Comparison of ENCODE assay signal across 8 cellular contexts in genomic region chr15:75648156-75649000, GRCh38. TPM values are rescaled to one million over a fixed set of nuclear protein-coding genes. Genes with fewer than 3 reads are reported as not detected.
DNase-seq lines count a peak whose midpoint lies in the region; ATAC-seq and TF ChIP-seq lines count a peak whose summit lies in the region.

No MANE protein-coding gene starts in this region.

- peaks cover 0 to 64% of the 10 kb centered on the region in 2 donors for H3K4me1 ChIP-seq in right atrium auricular region
- H3K4me1 ChIP-seq in prostate gland (replicated peaks) = peaks cover 37% of the 10 kb centered on the region

- DNase-seq in activated naive CD4-positive, alpha-beta T cell treated with anti-CD3 and anti-CD28 coated beads, Interleukin-2, amount 50 U/mL, for 16 hours = no peak
- peak; percentile 15 for DNase-seq in activated naive CD8-positive, alpha-beta T cell treated with anti-CD3 and anti-CD28 coated beads, Interleukin-2, amount 50 U/mL, for 24 hours
- no peak for DNase-seq in right atrium auricular region (ENCODE audit: low spot score)
- peak; percentile 31 for DNase-seq in prostate gland (ENCODE audit: low spot score)
- no peak for DNase-seq in LoVo (ENCODE audit: low spot score)
- no peak for DNase-seq in T1000 (lab: John Stamatoyannopoulos, UW)
- DNase-seq in GOT3 (lab: John Stamatoyannopoulos, UW) = no peak

- H3K27me3 ChIP-seq in right atrium auricular region (no peaks in the 10 kb centered on the region), prostate gland (replicated peaks; ENCODE audit: insufficient read depth) (no peaks in the 10 kb centered on the region)

- peaks cover 9% of the 10 kb centered on the region for H3K36me3 ChIP-seq in right atrium auricular region
- no peaks in the 10 kb centered on the region for H3K36me3 ChIP-seq in prostate gland

- no peaks in the 10 kb centered on the region for H3K36me3 Mint-ChIP-seq in activated naive CD4-positive, alpha-beta T cell treated with anti-CD3 and anti-CD28 coated beads, Interleukin-2, amount 50 U/mL, for 24 hours
- no peaks in the 10 kb centered on the region for H3K36me3 Mint-ChIP-seq in activated naive CD8-positive, alpha-beta T cell treated with anti-CD3 and anti-CD28 coated beads, Interleukin-2, amount 50 U/mL, for 24 hours (ENCODE audit: low read depth)

- intact Hi-C loops in prostate gland (cut with DNase I) = loop anchor here (5.0 kb wide), 1 partner anchor 71 kb away; the partner anchor contains the start of gene PTPN9

- peak overlapping the region; percentile 78 for H3K4me3 Mint-ChIP-seq in activated naive CD4-positive, alpha-beta T cell treated with anti-CD3 and anti-CD28 coated beads, Interleukin-2, amount 50 U/mL, for 24 hours
- peak overlapping the region; percentile 83 for H3K4me3 Mint-ChIP-seq in activated naive CD8-positive, alpha-beta T cell treated with anti-CD3 and anti-CD28 coated beads, Interleukin-2, amount 50 U/mL, for 24 hours

- peak overlapping the region; percentile 69 to 73 for H3K4me3 ChIP-seq in right atrium auricular region
- peak overlapping the region; percentile 70 to 77 for H3K4me3 ChIP-seq in prostate gland

- peak overlapping the region; percentile 95 for H3K27ac ChIP-seq in right atrium auricular region
- peak overlapping the region; percentile 92 to 93 for H3K27ac ChIP-seq in prostate gland

- no peaks in the 10 kb centered on the region for H3K9me3 ChIP-seq in right atrium auricular region
- H3K9me3 ChIP-seq in prostate gland = no peaks in the 10 kb centered on the region

- ATAC-seq in activated naive CD8-positive, alpha-beta T cell treated with anti-CD3 and anti-CD28 coated beads, Interleukin-2, amount 50 U/mL, for 24 hours = no peak

- H3K27me3 Mint-ChIP-seq in activated naive CD4-positive, alpha-beta T cell treated with anti-CD3 and anti-CD28 coated beads, Interleukin-2, amount 50 U/mL, for 24 hours = no peaks in the 10 kb centered on the region
- H3K27me3 Mint-ChIP-seq in activated naive CD8-positive, alpha-beta T cell treated with anti-CD3 and anti-CD28 coated beads, Interleukin-2, amount 50 U/mL, for 24 hours = peaks cover 2% of the 10 kb centered on the region

- H3K4me1 Mint-ChIP-seq in activated naive CD4-positive, alpha-beta T cell treated with anti-CD3 and anti-CD28 coated beads, Interleukin-2, amount 50 U/mL, for 24 hours = peaks cover 38% of the 10 kb centered on the region
- peaks cover 37% of the 10 kb centered on the region for H3K4me1 Mint-ChIP-seq in activated naive CD8-positive, alpha-beta T cell treated with anti-CD3 and anti-CD28 coated beads, Interleukin-2, amount 50 U/mL, for 24 hours

- TF ChIP-seq CTCF in right atrium auricular region (IDR thresholded peaks at IDR 0.05) = no peak
- TF ChIP-seq CTCF in prostate gland (IDR thresholded peaks at IDR 0.05) = peak in 1 of 4 experiments; percentile 1

- H3K9me3 Mint-ChIP-seq in activated naive CD4-positive, alpha-beta T cell treated with anti-CD3 and anti-CD28 coated beads, Interleukin-2, amount 50 U/mL, for 24 hours = no peaks in the 10 kb centered on the region
- H3K9me3 Mint-ChIP-seq in activated naive CD8-positive, alpha-beta T cell treated with anti-CD3 and anti-CD28 coated beads, Interleukin-2, amount 50 U/mL, for 24 hours = no peaks in the 10 kb centered on the region

- WGBS in prostate gland = 2% methylated on average over 34 of the region's 34 CpGs

- no peak for TF ChIP-seq POLR2A in prostate gland (IDR thresholded peaks at IDR 0.05)

- H3K27ac Mint-ChIP-seq in activated naive CD4-positive, alpha-beta T cell treated with anti-CD3 and anti-CD28 coated beads, Interleukin-2, amount 50 U/mL, for 24 hours = peak overlapping the region; percentile 51
- no peak overlapping the region for H3K27ac Mint-ChIP-seq in activated naive CD8-positive, alpha-beta T cell treated with anti-CD3 and anti-CD28 coated beads, Interleukin-2, amount 50 U/mL, for 24 hours

RNA-seq across cellular contexts. Expression of gene SNX33, which starts 0.7 kb away (rescaled TPM):
- total RNA-seq in right atrium auricular region = 10 to 100 TPM; 10.3 to 20.5 TPM
- total RNA-seq in prostate gland = 10 to 100 TPM; 23.6 to 25.6 TPM

RNA-seq across cellular contexts. Expression of gene IMP3, which starts 8.4 kb away (rescaled TPM):
- total RNA-seq in right atrium auricular region (100 to 1,000 TPM in 1 of 2 donors, 10 to 100 TPM in 1; 71.2 to 119 TPM), prostate gland (100 to 1,000 TPM; 125 to 277 TPM)

RNA-seq across cellular contexts. Expression of gene SNUPN, which starts 22.9 kb away (rescaled TPM):
- 10 to 100 TPM; 13.7 to 17.3 TPM for total RNA-seq in right atrium auricular region
- 10 to 100 TPM; 17.7 to 21.6 TPM for total RNA-seq in prostate gland

Comparison
In these comparisons a context has a peak if more than half of its experiments do, and no peak if none do; other contexts are left out.
1. DNase-seq: peak in activated naive CD8-positive, alpha-beta T cell treated with anti-CD3 and anti-CD28 coated beads, Interleukin-2, amount 50 U/mL, for 24 hours (single experiment) and prostate gland (single experiment); none in activated naive CD4-positive, alpha-beta T cell treated with anti-CD3 and anti-CD28 coated beads, Interleukin-2, amount 50 U/mL, for 16 hours (single experiment), right atrium auricular region (single experiment), LoVo (single experiment), T1000 (single experiment) and GOT3 (single experiment).